ENCODE assay signal across 21 cellular contexts in the genomic region with DNA sequence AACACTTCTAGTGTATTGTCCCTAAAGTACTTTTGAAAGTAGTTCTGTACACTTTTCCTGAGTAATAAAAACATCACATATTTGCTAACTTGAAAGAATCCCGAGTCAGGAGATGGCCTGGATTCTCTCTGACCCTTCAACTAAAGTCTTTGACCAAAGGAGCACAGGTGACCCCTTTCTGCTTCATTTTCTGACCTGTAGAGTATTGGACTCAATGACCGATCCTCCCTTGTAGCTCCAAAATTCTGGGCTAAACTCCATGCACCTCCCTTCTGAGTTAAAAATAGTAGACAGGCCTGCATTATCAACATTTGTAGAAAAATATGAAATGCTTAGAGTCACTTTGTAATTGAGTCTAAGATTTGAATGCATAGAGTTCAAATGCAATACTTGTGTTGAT. TPM values are rescaled to one million over a fixed set of nuclear protein-coding genes. Genes with fewer than 3 reads are reported as not detected.
DNase-seq lines count a peak whose midpoint lies in the region; ATAC-seq and TF ChIP-seq lines count a peak whose summit lies in the region.
"Had no signal": no experiment of that assay in that cellular context is flagged by ENCODE, and none has a peak within 500 bp of the region (broad histone marks: within the 10 kb centered on the region; RNA-seq: fewer than 3 reads in every experiment).

No MANE protein-coding gene starts in this region.

- H3K36me3 ChIP-seq in CD8-positive, alpha-beta memory T cell (ENCODE audit: insufficient read depth, low read length): no peaks in the 10 kb centered on the region
- no peaks in the 10 kb centered on the region for H3K36me3 ChIP-seq in testis (ENCODE audit: low read depth, missing control alignments)
- H3K36me3 ChIP-seq: upper lobe of left lung had no signal

- peaks cover 0 to 5% (median 0%) of the 10 kb centered on the region in 3 donors for H3K36me3 Mint-ChIP-seq in CD8-positive, alpha-beta memory T cell
- H3K36me3 Mint-ChIP-seq in T-cell: no peaks in the 10 kb centered on the region
- H3K36me3 Mint-ChIP-seq in nephron progenitor cell (ENCODE audit: low read depth): peaks cover 8% of the 10 kb centered on the region
- H3K36me3 Mint-ChIP-seq: brain, CD14-positive monocyte had no signal

- TF ChIP-seq CTCF in testis (IDR thresholded peaks at IDR 0.05) (no peak), nephron progenitor cell (IDR thresholded peaks at IDR 0.05) (no peak)

- no peaks in the 10 kb centered on the region for H3K27me3 Mint-ChIP-seq in CD8-positive, alpha-beta memory T cell
- H3K27me3 Mint-ChIP-seq in T-cell (no peaks in the 10 kb centered on the region), nephron progenitor cell (ENCODE audit: low read depth, poor library complexity) (no peaks in the 10 kb centered on the region)
- H3K27me3 Mint-ChIP-seq: brain had no signal

- no peak overlapping the region for H3K27ac ChIP-seq in CD8-positive, alpha-beta memory T cell (ENCODE audit: low read depth, low read length)
- H3K27ac ChIP-seq in testis: peak overlapping the region in 1 of 2 donors; percentile 21
- H3K27ac ChIP-seq: SJSA1, upper lobe of left lung had no signal

- POLR2A ChIA-PET in CD8-positive, alpha-beta memory T cell (lab: Charles Lee): no interaction called here
- POLR2A ChIA-PET in T-cell (lab: Charles Lee): no interaction called here

- no peaks in the 10 kb centered on the region for H3K9me3 Mint-ChIP-seq in CD8-positive, alpha-beta memory T cell
- H3K9me3 Mint-ChIP-seq in T-cell: no peaks in the 10 kb centered on the region
- no peaks in the 10 kb centered on the region for H3K9me3 Mint-ChIP-seq in nephron progenitor cell
- H3K9me3 Mint-ChIP-seq: activated CD4-positive, alpha-beta memory T cell treated with anti-CD3 and anti-CD28 coated beads, Interleukin-2, amount 10 ng/mL, durations not matched to agents 7 days and 5 days; brain had no signal

- H3K4me3 Mint-ChIP-seq in CD8-positive, alpha-beta memory T cell: peak overlapping the region in 1 of 7 donors; percentile 44
- no peak overlapping the region for H3K4me3 Mint-ChIP-seq in T-cell
- H3K4me3 Mint-ChIP-seq in nephron progenitor cell: no peak overlapping the region
- H3K4me3 Mint-ChIP-seq: activated CD4-positive, alpha-beta memory T cell treated with anti-CD3 and anti-CD28 coated beads, Interleukin-2, amount 10 ng/mL, durations not matched to agents 7 days and 5 days; CD14-positive monocyte had no signal

- 49 to 52% methylated on average over 2 of the region's 2 CpGs for WGBS in testis, 2 donors

- no peaks in the 10 kb centered on the region for H3K9me3 ChIP-seq in CD8-positive, alpha-beta memory T cell (ENCODE audit: low read length)
- no peaks in the 10 kb centered on the region for H3K9me3 ChIP-seq in testis
- H3K9me3 ChIP-seq: SJSA1, upper lobe of left lung had no signal

- H3K27me3 ChIP-seq in CD8-positive, alpha-beta memory T cell (ENCODE audit: insufficient read depth, low read length, poor library complexity, severe bottlenecking): no peaks in the 10 kb centered on the region
- no peaks in the 10 kb centered on the region for H3K27me3 ChIP-seq in testis
- H3K27me3 ChIP-seq: SJSA1, upper lobe of left lung had no signal

- peak overlapping the region in 7 of 8 donors; percentile 7 to 97 (median 34) for H3K27ac Mint-ChIP-seq in CD8-positive, alpha-beta memory T cell
- peak overlapping the region; percentile 57 to 80 for H3K27ac Mint-ChIP-seq in T-cell
- H3K27ac Mint-ChIP-seq in nephron progenitor cell: no peak overlapping the region
- H3K27ac Mint-ChIP-seq: activated CD4-positive, alpha-beta memory T cell treated with anti-CD3 and anti-CD28 coated beads, Interleukin-2, amount 10 ng/mL, durations not matched to agents 7 days and 5 days had no signal

- intact Hi-C loops in testis (cut with DNase I; ENCODE audit: low total_unique reads): no loop called here

- peaks cover 14 to 29% (median 20%) of the 10 kb centered on the region in 3 donors for H3K4me1 Mint-ChIP-seq in CD8-positive, alpha-beta memory T cell
- H3K4me1 Mint-ChIP-seq in T-cell: peaks cover 31 to 33% (median 32%) of the 10 kb centered on the region in 3 donors
- peaks cover 66% of the 10 kb centered on the region for H3K4me1 Mint-ChIP-seq in nephron progenitor cell

- H3K4me3 ChIP-seq in CD8-positive, alpha-beta memory T cell (ENCODE audit: low read length): no peak overlapping the region
- H3K4me3 ChIP-seq in testis: no peak overlapping the region
- H3K4me3 ChIP-seq: SJSA1, upper lobe of left lung had no signal

- peaks cover 9% of the 10 kb centered on the region for H3K4me1 ChIP-seq in CD8-positive, alpha-beta memory T cell (ENCODE audit: insufficient read depth, low read length)
- H3K4me1 ChIP-seq in testis: peaks cover 24% of the 10 kb centered on the region
- H3K4me1 ChIP-seq: SJSA1 had no signal

- ATAC-seq in T-cell (replicated peaks in 1 of 4) (no peak), left lobe of liver (peak; percentile 11), GM21723 (IDR thresholded peaks at IDR 0.05; ENCODE audit: unreplicated experiment) (no peak)

- DNase-seq in CD8-positive, alpha-beta memory T cell: no peak
- DNase-seq in T-cell: no peak
- no peak for DNase-seq in left lobe of liver (ENCODE audit: low spot score)
- DNase-seq in testis: peak; percentile 15
- DNase-seq in nephron progenitor cell: no peak
- no peak for DNase-seq in retina
- DNase-seq: activated CD4-positive, alpha-beta memory T cell treated with anti-CD3 and anti-CD28 coated beads, Interleukin-2, amount 10 ng/mL, durations not matched to agents 7 days and 5 days; activated CD4-positive, CD25-positive, alpha-beta regulatory T cell treated with anti-CD3 and anti-CD28 coated beads, Interleukin-2, amount 50 U/mL, for 72 hours; activated CD8-positive, alpha-beta memory T cell treated with anti-CD3 and anti-CD28 coated beads, Interleukin-2, amount 50 U/mL, for 48 hours; activated effector memory CD4-positive, alpha-beta T cell treated with Interleukin-2 at 50 U/mL for 16 hours; effector memory CD4-positive, alpha-beta T cell; glutamatergic neuron; Kasumi-1; NCI-H1436; NCI-H82; T-helper 1 cell; upper lobe of left lung had no signal

- no peak for TF ChIP-seq POLR2A in testis (IDR thresholded peaks at IDR 0.05)

- CTCF ChIA-PET in CD8-positive, alpha-beta memory T cell (lab: Charles Lee): no interaction called here
- CTCF ChIA-PET in T-cell (lab: Charles Lee): no interaction called here

RNA-seq across cellular contexts. Expression of a gene that starts 4.0 kb away (rescaled TPM):
- 10 to 100 TPM; 23.7 to 27.6 TPM for total RNA-seq in CD8-positive, alpha-beta memory T cell
- polyA plus RNA-seq in CD8-positive, alpha-beta memory T cell: 19.1 TPM
- total RNA-seq in T-cell (10 to 100 TPM; 41.1 to 77.9 (median 50.3) TPM), left lobe of liver (39.6 TPM), testis (10 to 100 TPM; 38.4 to 46.1 TPM)
- polyA plus RNA-seq in testis (ENCODE audit: insufficient read depth, low read depth, low replicate concordance): 117 TPM
